In the genomic region with DNA sequence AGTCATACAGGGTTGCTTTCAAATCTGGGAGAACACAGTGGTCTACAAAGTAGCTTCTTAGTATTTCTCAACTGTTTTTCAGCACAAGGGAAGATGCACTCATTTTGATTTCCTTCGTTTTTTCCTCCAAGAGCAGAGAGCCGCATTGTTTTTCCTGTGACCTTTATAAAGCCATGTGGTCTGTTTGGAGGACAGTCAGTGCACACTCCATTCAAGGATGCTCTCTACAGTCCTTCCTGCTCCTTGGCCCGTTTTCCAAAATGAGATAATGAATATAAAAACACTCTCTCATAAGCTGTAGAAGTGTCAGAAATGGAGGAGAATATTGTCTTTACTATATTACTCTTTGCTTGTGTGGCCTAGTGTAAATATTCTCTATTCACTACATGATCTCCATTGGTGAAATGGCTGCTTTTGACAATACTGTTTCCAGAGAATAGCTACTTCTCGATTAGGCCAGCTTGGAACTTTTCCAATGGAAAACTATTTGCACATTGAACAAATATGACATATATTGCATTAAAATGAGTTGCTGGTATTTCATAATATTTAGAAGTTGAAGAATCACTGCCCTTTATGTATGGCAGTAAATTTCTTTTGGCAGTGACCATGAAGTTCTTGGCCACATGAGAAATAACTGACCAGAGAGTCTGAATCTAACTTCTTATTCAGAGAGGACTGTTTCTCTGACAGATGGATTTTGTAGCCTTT, we compare ENCODE assay signal across 15 cellular contexts.
DNase-seq lines count a peak whose midpoint lies in the region; ATAC-seq lines count a peak whose summit lies in the region.
"Had no signal": no experiment of that assay in that cellular context is flagged by ENCODE, and none has a peak within 500 bp of the region (broad histone marks: within the 10 kb centered on the region; RNA-seq: fewer than 3 reads in every experiment).

No MANE protein-coding gene starts in this region.

- DNase-seq in left ventricle myocardium superior = no peak
- DNase-seq in Right ventricle myocardium inferior (ENCODE audit: missing footprints) = no peak
- peak; percentile 27 for DNase-seq in medulla oblongata (ENCODE audit: extremely low spot score)
- no peak for DNase-seq in NCI-H226
- DNase-seq in NCI-H1417 (lab: John Stamatoyannopoulos, UW) = no peak
- no peak for DNase-seq in HUDEP-2 (lab: John Stamatoyannopoulos, UW; ENCODE audit: unreplicated experiment in 76 of 76)
- DNase-seq in hepatic stellate cell (ENCODE audit: low spot score) = no peak
- DNase-seq: activated T-cell treated with anti-CD3 and anti-CD28 coated beads, Interleukin-2, amount 50 U/mL, for 1 hour; brain microvascular endothelial cell; naive thymus-derived CD8-positive, alpha-beta T cell; NCI-H1092 treated with DMSO at 0.1 percent for 48 hours; NCI-H446 treated with DMSO at 0.1 percent for 48 hours; stimulated activated CD4-positive, alpha-beta T cell treated with anti-CD3 and anti-CD28 coated beads, Interleukin-12 subunit alpha, Interleukin-12 subunit beta, amount 100 ng/mL, for 4 hours had no signal

- H3K27ac ChIP-seq in cingulate gyrus (ENCODE audit: low read depth, low read length) = peak overlapping the region; percentile 0
- H3K27ac ChIP-seq: brain microvascular endothelial cell, vagina had no signal

- peak; percentile 47 for ATAC-seq in left ventricle myocardium superior
- no peak for ATAC-seq in Right ventricle myocardium inferior
- ATAC-seq: naive thymus-derived CD8-positive, alpha-beta T cell had no signal

- intact Hi-C loops in left ventricle myocardium superior (cut with micrococcal nuclease) = no loop called here
- intact Hi-C loops in Right ventricle myocardium inferior (cut with DNase I) = loop anchor here (10.0 kb wide), 1 partner anchor 116 kb away; no protein-coding TSS in a partner anchor
